ENCODE assay signal across 8 cellular contexts in genomic region chr1:172533511-172534116, GRCh38. TPM values are rescaled to one million over a fixed set of nuclear protein-coding genes. Genes with fewer than 3 reads are reported as not detected.
DNase-seq lines count a peak whose midpoint lies in the region; ATAC-seq, FAIRE-seq and TF ChIP-seq lines count a peak whose summit lies in the region.

No MANE protein-coding gene starts in this region.

- H2BK20ac ChIP-seq in H1 (ENCODE audit: low read length) = no peak overlapping the region

- no peak overlapping the region for H2BK120ac ChIP-seq in H1 (replicated peaks; ENCODE audit: low read depth, low read length)

- H3K4me3 Mint-ChIP-seq in activated CD4-positive, alpha-beta T cell treated with anti-CD3 and anti-CD28 coated beads, Interleukin-2, amount 10 ng/mL, durations not matched to agents 7 days and 5 days = peak overlapping the region; percentile 96

- H2BK5ac ChIP-seq in H1 (ENCODE audit: low read depth, low read length) = peak overlapping the region; percentile 90

- H4K5ac ChIP-seq in H1 (ENCODE audit: insufficient read length, low read depth, low read length) = peak overlapping the region; percentile 78

- FAIRE-seq in H1 (lab: Jason Lieb, UNC) = no peak

- H3K27me3 ChIP-seq in Loucy (ENCODE audit: insufficient read depth, low read length, poor library complexity, severe bottlenecking) (no peaks in the 10 kb centered on the region), H1 (replicated peaks in 1 of 4; ENCODE audit: control insufficient read depth in 3 of 4, extremely low read depth in 1 of 4, insufficient read depth in 3 of 4, low read length in 3 of 4) (peaks cover 0 to 1% (median 0%) of the 10 kb centered on the region in 4 experiments; a peak in 1 of 7 replicates), mucosa of stomach (ENCODE audit: control insufficient read depth, insufficient read depth, low read length) (no peaks in the 10 kb centered on the region), stomach (no peaks in the 10 kb centered on the region)

- no peak overlapping the region for H3K23ac ChIP-seq in H1 (ENCODE audit: insufficient read length)

- H3K4me2 ChIP-seq in Loucy (ENCODE audit: low read depth, low read length, poor library complexity, severe bottlenecking) (peak overlapping the region; percentile 89), H1 (ENCODE audit: insufficient read depth in 1 of 2, low read depth in 2 of 2, low read length in 2 of 2) (peak overlapping the region; percentile 79 to 90)

- H3K79me2 ChIP-seq in Loucy (ENCODE audit: insufficient read depth, low read length) (peaks cover 55% of the 10 kb centered on the region), H1 (ENCODE audit: control insufficient read depth in 1 of 2, insufficient read depth in 2 of 2, low read length in 2 of 2) (peaks cover 21 to 54% of the 10 kb centered on the region in 2 experiments)

- peak overlapping the region; percentile 80 for H2AFZ ChIP-seq in Loucy (ENCODE audit: low read length)
- H2AFZ ChIP-seq in H1 (ENCODE audit: low read length) = no peak overlapping the region

- no peak for TF ChIP-seq RAD21 in H1 (IDR thresholded peaks at IDR 0.05 in 1 of 2, conservative IDR thresholded peaks at IDR 0.05 in 1 of 2; ENCODE audit: low read depth in 2 of 2, low read length in 2 of 2)

- POLR2A ChIA-PET in activated CD4-positive, alpha-beta T cell treated with anti-CD3 and anti-CD28 coated beads, Interleukin-2, amount 10 ng/mL, durations not matched to agents 7 days and 5 days (lab: Charles Lee) = no interaction called here
- POLR2A ChIA-PET in H1 (lab: Charles Lee; ENCODE audit: partially characterized antibody) = interaction anchor here (1.2 to 1.7 kb wide), 4 partner anchors 9 to 33 kb away, joined by 3 to 10 read pairs (median 4); no protein-coding TSS in a partner anchor

- peaks cover 53% of the 10 kb centered on the region for H3K4me1 Mint-ChIP-seq in activated CD4-positive, alpha-beta T cell treated with anti-CD3 and anti-CD28 coated beads, Interleukin-2, amount 10 ng/mL, durations not matched to agents 7 days and 5 days

- H3K14ac ChIP-seq in H1 (ENCODE audit: insufficient read length) = no peak overlapping the region

- intact Hi-C loops in stomach (cut with DNase I; ENCODE audit: low total_unique reads) = no loop called here

- H3K18ac ChIP-seq in H1 (ENCODE audit: extremely low read depth, low read length) = peak overlapping the region; percentile 49; the same call in 1 of the 2 replicates

- TF ChIP-seq EP300 in H1 (IDR thresholded peaks at IDR 0.05; ENCODE audit: borderline replicate concordance in 1 of 2, low read depth in 2 of 2, low read length in 2 of 2) (no peak), stomach (IDR thresholded peaks at IDR 0.05) (no peak)

- H3K9me3 Mint-ChIP-seq in activated CD4-positive, alpha-beta T cell treated with anti-CD3 and anti-CD28 coated beads, Interleukin-2, amount 10 ng/mL, durations not matched to agents 7 days and 5 days = no peaks in the 10 kb centered on the region

- peaks cover 13% of the 10 kb centered on the region for H3K23me2 ChIP-seq in H1 (ENCODE audit: low read depth, low read length)

- peak overlapping the region; percentile 97 for H3K27ac ChIP-seq in H1 (ENCODE audit: low read depth, low read length)
- H3K27ac ChIP-seq in stomach = peak overlapping the region; percentile 96 to 100 (median 99)

- peak overlapping the region; percentile 99 for H4K8ac ChIP-seq in H1 (ENCODE audit: extremely low read depth, insufficient read depth, low read length)

- H3K27me3 Mint-ChIP-seq in activated CD4-positive, alpha-beta T cell treated with anti-CD3 and anti-CD28 coated beads, Interleukin-2, amount 10 ng/mL, durations not matched to agents 7 days and 5 days = peaks cover 10% of the 10 kb centered on the region

- ATAC-seq in GM21619 (IDR thresholded peaks at IDR 0.05; ENCODE audit: unreplicated experiment) = peak; percentile 24
- ATAC-seq in HG02870 (IDR thresholded peaks at IDR 0.05; ENCODE audit: unreplicated experiment) = no peak

- H4K91ac ChIP-seq in H1 (replicated peaks; ENCODE audit: insufficient read length, low read length) = peak overlapping the region; percentile 25

- H3K9ac ChIP-seq in Loucy (ENCODE audit: low read depth, low read length, poor library complexity, severe bottlenecking) (peak overlapping the region; percentile 94), H1 (replicated peaks in 1 of 4; ENCODE audit: extremely low read depth in 1 of 4, low read depth in 3 of 4, low read length in 3 of 4) (peak overlapping the region; percentile 94 to 99 (median 97)), mucosa of stomach (ENCODE audit: low read length) (peak overlapping the region; percentile 85)

- H3K4me3 ChIP-seq in Loucy (ENCODE audit: low read length, poor library complexity, severe bottlenecking) (peak overlapping the region; percentile 96), H1 (ENCODE audit: extremely low read depth in 1 of 4, insufficient read depth in 2 of 4, low read depth in 3 of 4, low read length in 4 of 4) (peak overlapping the region; percentile 95 to 97 (median 96)), mucosa of stomach (ENCODE audit: low read length) (peak overlapping the region; percentile 95), stomach (peak overlapping the region; percentile 62 to 95 (median 74))

- peak overlapping the region; percentile 65 for H3K4ac ChIP-seq in H1 (replicated peaks; ENCODE audit: insufficient read length, low read depth, low read length)

- 1% methylated on average over 23 of the region's 23 CpGs; no CpG with 5 or more reads in 1 of the 2 experiments for WGBS in H1 (ENCODE audit: extremely low coverage in 1 of 2, insufficient coverage in 1 of 2, insufficient read length in 1 of 2, insufficient replicate concordance in 2 of 2, low coverage in 1 of 2, low lambda C conversion rate in 2 of 2, missing lambda C conversion rate in 1 of 2), 2 experiments
- 0 to 2% (median 0%) methylated on average over 23 of the region's 23 CpGs for WGBS in stomach, 5 donors

- no peaks in the 10 kb centered on the region for H3K9me3 ChIP-seq in Loucy (ENCODE audit: insufficient read depth, low read depth, low read length)
- no peaks in the 10 kb centered on the region for H3K9me3 ChIP-seq in H1 (ENCODE audit: insufficient read depth in 2 of 2, low read depth in 1 of 2, low read length in 1 of 2)
- no peaks in the 10 kb centered on the region for H3K9me3 ChIP-seq in mucosa of stomach (ENCODE audit: control insufficient read depth, low read length)
- no peaks in the 10 kb centered on the region for H3K9me3 ChIP-seq in stomach

- H3K36me3 ChIP-seq in Loucy (ENCODE audit: insufficient read depth, low read length) (no peaks in the 10 kb centered on the region), H1 (ENCODE audit: control insufficient read depth in 2 of 4, insufficient read depth in 4 of 4, low read length in 3 of 4) (no peaks in the 10 kb centered on the region), mucosa of stomach (ENCODE audit: control insufficient read depth, insufficient read depth, low read length) (no peaks in the 10 kb centered on the region), stomach (no peaks in the 10 kb centered on the region)

- no peaks in the 10 kb centered on the region for H3F3A ChIP-seq in Loucy (ENCODE audit: low read depth)

- H2BK12ac ChIP-seq in H1 (ENCODE audit: low read depth, low read length) = peak overlapping the region; percentile 85; the same call in 1 of the 2 replicates

- H2AK5ac ChIP-seq in H1 (ENCODE audit: low read depth, low read length) = peak overlapping the region; percentile 67; the same call in 1 of the 2 replicates

- no peak for TF ChIP-seq POLR2A in H1 (IDR thresholded peaks at IDR 0.05; ENCODE audit: control extremely low read depth in 1 of 2, low read depth in 2 of 2, low read length in 2 of 2)
- no peak for TF ChIP-seq POLR2A in stomach (IDR thresholded peaks at IDR 0.05)

- H3K36me3 Mint-ChIP-seq in activated CD4-positive, alpha-beta T cell treated with anti-CD3 and anti-CD28 coated beads, Interleukin-2, amount 10 ng/mL, durations not matched to agents 7 days and 5 days (ENCODE audit: low read depth) = peaks cover 10% of the 10 kb centered on the region

- CTCF ChIA-PET in activated CD4-positive, alpha-beta T cell treated with anti-CD3 and anti-CD28 coated beads, Interleukin-2, amount 10 ng/mL, durations not matched to agents 7 days and 5 days (lab: Charles Lee) = interaction anchor here (0.6 to 1.6 kb wide), 4 partner anchors 11 to 1482 kb away, joined by 3 to 6 read pairs (median 4); no protein-coding TSS in a partner anchor
- CTCF ChIA-PET in H1 (lab: Charles Lee; ENCODE audit: partially characterized antibody) = no interaction called here

- H3K79me1 ChIP-seq in H1 (ENCODE audit: low read depth, low read length) = no peaks in the 10 kb centered on the region

- peak overlapping the region; percentile 75 for H3K56ac ChIP-seq in H1 (replicated peaks; ENCODE audit: insufficient read length, low read depth, low read length)

- no peaks in the 10 kb centered on the region for H3K9me2 ChIP-seq in Loucy (replicated peaks; ENCODE audit: low read depth, low read length)

- no peak overlapping the region; the same call in 1 of the 2 replicates for H2BK15ac ChIP-seq in H1 (ENCODE audit: low read length)

- H4K20me1 ChIP-seq in Loucy (ENCODE audit: insufficient read depth, low read length, poor library complexity, severe bottlenecking) = peaks cover 55% of the 10 kb centered on the region
- H4K20me1 ChIP-seq in H1 (replicated peaks in 1 of 2; ENCODE audit: control insufficient read depth in 1 of 2, insufficient read depth in 2 of 2, low read length in 2 of 2) = no peaks in the 10 kb centered on the region

- peaks cover 49% of the 10 kb centered on the region for H3K4me1 ChIP-seq in Loucy (ENCODE audit: insufficient read depth, low read length, poor library complexity, severe bottlenecking)
- H3K4me1 ChIP-seq in H1 (replicated peaks in 1 of 4; ENCODE audit: control insufficient read depth in 3 of 4, insufficient read depth in 4 of 4, low read length in 3 of 4) = peaks cover 0 to 15% (median 8%) of the 10 kb centered on the region in 4 experiments; a peak in 4 of 7 replicates
- peaks cover 20% of the 10 kb centered on the region for H3K4me1 ChIP-seq in mucosa of stomach (ENCODE audit: control insufficient read depth, insufficient read depth, low read length)
- peaks cover 31 to 58% (median 44%) of the 10 kb centered on the region in 4 donors for H3K4me1 ChIP-seq in stomach

- TF ChIP-seq CTCF in Loucy (conservative IDR thresholded peaks at IDR 0.05; ENCODE audit: low read length) (no peak), H1 (IDR thresholded peaks at IDR 0.05; ENCODE audit: control extremely low read depth in 1 of 3, insufficient read depth in 1 of 3, low read depth in 1 of 3, low read length in 3 of 3) (no peak), stomach (IDR thresholded peaks at IDR 0.05) (no peak)

- DNase-seq in Caki2 (ENCODE audit: low read depth) (peak; percentile 44), H1 (ENCODE audit: low read depth in 1 of 2, low spot score in 2 of 2) (no peak), stomach (peak; percentile 30)
- DNase-seq in activated CD4-positive, alpha-beta T cell treated with anti-CD3 and anti-CD28 coated beads, Interleukin-2, amount 10 ng/mL, durations not matched to agents 7 days and 5 days = peak; percentile 57

- in situ Hi-C loops in Caki2 (cut with HindIII; ENCODE audit: low pct_unique_long_range_greater_than_20kb, low sequenced_read_pairs) = no loop called here

- H3K27ac Mint-ChIP-seq in activated CD4-positive, alpha-beta T cell treated with anti-CD3 and anti-CD28 coated beads, Interleukin-2, amount 10 ng/mL, durations not matched to agents 7 days and 5 days = peak overlapping the region; percentile 100

RNA-seq across cellular contexts. Expression of gene SUCO, which starts 0.7 kb away (rescaled TPM):
- 4.2 and 8.9 TPM in 2 replicates for total RNA-seq in Caki2 (2014; rRNA removed; shearing (Covaris generic); ENCODE audit: low replicate concordance)
- total RNA-seq in activated CD4-positive, alpha-beta T cell treated with anti-CD3 and anti-CD28 coated beads, Interleukin-2, amount 10 ng/mL, durations not matched to agents 7 days and 5 days = 10 to 100 TPM; 31.4 to 38.3 TPM
- 35.0 and 35.8 TPM in 2 replicates for total RNA-seq in H1 (2021; fragmentation: NEBNext Ultra II Directional; extraction: Animal tissue kit (Norgen Biotek cat#: 25700))
- polyA plus RNA-seq in H1 (2011; rRNA removed) = 4.3 and 8.3 TPM in 2 replicates
- 10.7 TPM for polyA plus RNA-seq in H1 (2011; cell fraction: cytosol; rRNA removed)
- 7.3 TPM for polyA plus RNA-seq in H1 (2011; cell fraction: nucleus; rRNA removed)
- polyA plus RNA-seq in H1 (2012, experiment 1 of 2) = 9.7 to 20.8 TPM (median 13.2 TPM) in 4 replicates
- polyA plus RNA-seq in H1 (2012, experiment 2 of 2) = 1.0 TPM
- polyA plus RNA-seq in H1 (2013, experiment 1 of 2) = 37.1 TPM
- polyA plus RNA-seq in H1 (2013, experiment 2 of 2) = 40.0 TPM
- polyA minus RNA-seq in H1 (2011; rRNA and poly(A)+ RNA removed) = 19.1 and 28.7 TPM in 2 replicates
- polyA minus RNA-seq in H1 (2011; cell fraction: cytosol; rRNA and poly(A)+ RNA removed) = 15.9 TPM
- 61.7 TPM for polyA minus RNA-seq in H1 (2011; cell fraction: nucleus; rRNA and poly(A)+ RNA removed)
- 10 to 100 TPM; 12.5 to 83.7 (median 23.9) TPM for total RNA-seq in stomach
- polyA plus RNA-seq in stomach = 1 to 10 TPM; 4.9 to 8.9 (median 5.0) TPM

Comparison
In these comparisons a context has a peak if more than half of its experiments do, and no peak if none do; other contexts are left out.
1. DNase-seq: peak in Caki2 (single experiment), activated CD4-positive, alpha-beta T cell treated with anti-CD3 and anti-CD28 coated beads, Interleukin-2, amount 10 ng/mL, durations not matched to agents 7 days and 5 days (single experiment) and stomach (single experiment); none in H1 (0 of 2).
2. Peak in every context shown above with its lines, with median percentiles within 50 percentile points of each other: H3K4me3 ChIP-seq and H3K9ac ChIP-seq.